Comparison of ENCODE assay signal across 1 cellular context in genomic region chr3:180983136-180983535, GRCh38.
TF ChIP-seq lines count a peak whose summit lies in the region.

No MANE protein-coding gene starts in this region.

TF ChIP-seq in HepG2, 621 proteins besides CTCF, POLR2A, EP300 and RAD21:
- 0 out of 2 replicates have a peak, but pooled peaks have one; percentile 3 for TF ChIP-seq POLR2G (IDR thresholded peaks at IDR 0.05; ENCODE audit: low read depth, low read length)
- TF ChIP-seq, protein P1, sequence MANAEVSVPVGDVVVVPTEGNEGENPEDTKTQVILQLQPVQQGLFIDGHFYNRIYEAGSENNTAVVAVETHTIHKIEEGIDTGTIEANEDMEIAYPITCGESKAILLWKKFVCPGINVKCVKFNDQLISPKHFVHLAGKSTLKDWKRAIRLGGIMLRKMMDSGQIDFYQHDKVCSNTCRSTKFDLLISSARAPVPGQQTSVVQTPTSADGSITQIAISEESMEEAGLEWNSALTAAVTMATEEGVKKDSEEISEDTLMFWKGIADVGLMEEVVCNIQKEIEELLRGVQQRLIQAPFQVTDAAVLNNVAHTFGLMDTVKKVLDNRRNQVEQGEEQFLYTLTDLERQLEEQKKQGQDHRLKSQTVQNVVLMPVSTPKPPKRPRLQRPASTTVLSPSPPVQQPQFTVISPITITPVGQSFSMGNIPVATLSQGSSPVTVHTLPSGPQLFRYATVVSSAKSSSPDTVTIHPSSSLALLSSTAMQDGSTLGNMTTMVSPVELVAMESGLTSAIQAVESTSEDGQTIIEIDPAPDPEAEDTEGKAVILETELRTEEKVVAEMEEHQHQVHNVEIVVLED (CRISPR knock-in tag; IDR thresholded peaks at IDR 0.05; ENCODE audit: borderline replicate concordance): no peak
